12 cellular contexts compared by ENCODE assay signal in the genomic region with DNA sequence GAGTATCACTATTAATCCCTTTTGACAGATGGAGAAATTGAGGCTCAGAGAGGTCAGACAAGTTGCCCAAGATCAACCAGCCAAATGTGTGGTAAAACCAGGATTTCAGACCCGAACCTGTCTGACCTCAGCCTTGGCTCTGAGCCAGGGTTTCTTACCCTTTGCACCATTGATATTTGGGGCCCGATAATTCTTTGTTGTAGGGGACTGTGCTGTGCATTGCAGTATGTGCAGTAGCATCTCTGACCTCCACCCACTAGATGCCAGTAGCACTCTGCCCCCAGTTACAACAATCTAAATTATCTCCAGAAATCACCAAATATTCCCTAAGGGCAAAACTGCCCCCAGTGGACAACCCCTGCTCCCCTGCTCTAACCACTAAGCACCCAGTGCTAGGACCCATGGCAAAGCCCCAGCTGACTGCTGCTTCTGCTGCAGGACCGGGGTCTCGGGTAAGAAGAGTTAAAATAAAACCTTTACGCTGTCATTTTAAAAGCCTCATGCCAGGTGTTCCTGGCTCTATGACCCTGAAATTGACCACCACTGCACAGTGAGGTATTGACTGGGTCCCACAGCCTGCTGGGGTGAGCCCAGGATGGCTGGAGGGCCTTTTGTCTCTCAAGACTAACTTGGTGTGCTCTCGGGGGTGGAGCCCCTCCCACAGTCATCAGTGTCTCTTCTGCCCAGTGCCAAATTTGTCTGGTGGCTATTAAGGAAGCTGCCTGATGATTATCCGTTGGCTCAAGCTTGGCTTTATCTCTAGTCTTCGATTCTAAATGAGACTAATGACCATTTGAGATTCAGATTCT. TPM values are rescaled to one million over a fixed set of nuclear protein-coding genes. Genes with fewer than 3 reads are reported as not detected.
DNase-seq lines count a peak whose midpoint lies in the region; ATAC-seq and TF ChIP-seq lines count a peak whose summit lies in the region.
"Had no signal": no experiment of that assay in that cellular context is flagged by ENCODE, and none has a peak within 500 bp of the region (broad histone marks: within the 10 kb centered on the region; RNA-seq: fewer than 3 reads in every experiment).

No MANE protein-coding gene starts in this region.

- no peak overlapping the region for H3K4me3 ChIP-seq in astrocyte of the cerebellum (ENCODE audit: low read depth, low read length)
- no peak overlapping the region for H3K4me3 ChIP-seq in neural progenitor cell
- H3K4me3 ChIP-seq in psoas muscle: no peak overlapping the region
- H3K4me3 ChIP-seq: BLaER1 treated with 17β-estradiol and CSF1 and Interleukin-3, amounts not matched to agents 10 nM and 100 nM; smooth muscle cell had no signal

- no peak overlapping the region for H3K27ac Mint-ChIP-seq in activated CD4-positive, alpha-beta T cell treated with anti-CD3 and anti-CD28 coated beads, Interleukin-2, amount 10 ng/mL, durations not matched to agents 7 days and 5 days
- H3K27ac Mint-ChIP-seq in neural progenitor cell: no peak overlapping the region
- H3K27ac Mint-ChIP-seq: activated naive CD8-positive, alpha-beta T cell treated with anti-CD3 and anti-CD28 coated beads for 36 hours; stimulated activated naive CD8-positive, alpha-beta T cell treated with anti-CD3 and anti-CD28 coated beads, Interleukin-15, Interleukin-2, amounts not matched to agents 100 ng/mL and 50 ng/mL, for 24 hours had no signal

- TF ChIP-seq CTCF in astrocyte of the cerebellum (IDR thresholded peaks at IDR 0.05; ENCODE audit: low read depth, low read length, missing control alignments) (peak; percentile 23), neural progenitor cell (IDR thresholded peaks at IDR 0.05) (peak; percentile 7), psoas muscle (IDR thresholded peaks at IDR 0.05) (no peak)

- no peak overlapping the region for H2AFZ ChIP-seq in neural progenitor cell (replicated peaks)

- intact Hi-C loops in psoas muscle (cut with DNase I): loop anchor here in 1 of 2 donors (5.0 kb wide), 1 partner anchor 186 kb away; no protein-coding TSS in a partner anchor

- CTCF ChIA-PET in activated CD4-positive, alpha-beta T cell treated with anti-CD3 and anti-CD28 coated beads, Interleukin-2, amount 10 ng/mL, durations not matched to agents 7 days and 5 days (lab: Charles Lee): interaction anchor here (0.6 to 3.0 kb wide), 7 partner anchors 8 to 1081 kb away, joined by 3 to 9 read pairs (median 4); no protein-coding TSS in a partner anchor

- H3K9ac ChIP-seq in neural progenitor cell: no peak overlapping the region
- H3K9ac ChIP-seq: BLaER1 treated with 17β-estradiol and CSF1 and Interleukin-3, amounts not matched to agents 10 nM and 100 nM had no signal

- no peaks in the 10 kb centered on the region for H3K9me3 ChIP-seq in neural progenitor cell (ENCODE audit: low read depth)
- H3K9me3 ChIP-seq in psoas muscle: no peaks in the 10 kb centered on the region
- H3K9me3 ChIP-seq: BLaER1 treated with 17β-estradiol and CSF1 and Interleukin-3, amounts not matched to agents 10 nM and 100 nM had no signal

- peaks cover 55% of the 10 kb centered on the region for H3K27me3 Mint-ChIP-seq in activated CD4-positive, alpha-beta T cell treated with anti-CD3 and anti-CD28 coated beads, Interleukin-2, amount 10 ng/mL, durations not matched to agents 7 days and 5 days
- peaks cover 26% of the 10 kb centered on the region for H3K27me3 Mint-ChIP-seq in neural progenitor cell (ENCODE audit: insufficient read depth, low read depth)

- H3K36me3 ChIP-seq in neural progenitor cell: no peaks in the 10 kb centered on the region
- no peaks in the 10 kb centered on the region for H3K36me3 ChIP-seq in psoas muscle (ENCODE audit: insufficient read depth in 1 of 2, low read depth in 1 of 2)
- H3K36me3 ChIP-seq: BLaER1 treated with 17β-estradiol and CSF1 and Interleukin-3, amounts not matched to agents 10 nM and 100 nM had no signal

- H3K4me1 ChIP-seq in neural progenitor cell (no peaks in the 10 kb centered on the region), psoas muscle (peaks cover 8% of the 10 kb centered on the region)

- peak; percentile 29 for DNase-seq in activated CD4-positive, alpha-beta T cell treated with anti-CD3 and anti-CD28 coated beads, Interleukin-2, amount 10 ng/mL, durations not matched to agents 7 days and 5 days
- no peak for DNase-seq in activated CD4-positive, alpha-beta T cell treated with anti-CD3 and anti-CD28 coated beads, Interleukin-2, amount 50 U/mL, for 4 hours
- peak; percentile 21 to 29 for DNase-seq in Kasumi-1 (lab: John Stamatoyannopoulos, UW)
- no peak for DNase-seq in astrocyte of the cerebellum (ENCODE audit: low read depth)
- no peak for DNase-seq in neural progenitor cell (ENCODE audit: low spot score)
- DNase-seq in NCI-H1694 treated with DMSO at 0.1 percent for 48 hours (lab: John Stamatoyannopoulos, UW): no peak
- DNase-seq in psoas muscle: no peak
- no peak for DNase-seq in G401 (ENCODE audit: low spot score)
- DNase-seq: activated naive CD8-positive, alpha-beta T cell treated with anti-CD3 and anti-CD28 coated beads for 36 hours had no signal

- in situ Hi-C loops in astrocyte of the cerebellum (cut with HindIII; ENCODE audit: low sequenced_read_pairs) (loop anchor here (5.0 kb wide), 1 partner anchor 64 kb away; no protein-coding TSS in a partner anchor), G401 (cut with HindIII; ENCODE audit: low sequenced_read_pairs) (no loop called here)

- peaks cover 10% of the 10 kb centered on the region for H3F3A ChIP-seq in neural progenitor cell (ENCODE audit: low read depth)

- no peak overlapping the region for H3K4me3 Mint-ChIP-seq in activated CD4-positive, alpha-beta T cell treated with anti-CD3 and anti-CD28 coated beads, Interleukin-2, amount 10 ng/mL, durations not matched to agents 7 days and 5 days
- no peak overlapping the region for H3K4me3 Mint-ChIP-seq in neural progenitor cell
- H3K4me3 Mint-ChIP-seq: activated naive CD8-positive, alpha-beta T cell treated with anti-CD3 and anti-CD28 coated beads for 36 hours; stimulated activated naive CD8-positive, alpha-beta T cell treated with anti-CD3 and anti-CD28 coated beads, Interleukin-15, Interleukin-2, amounts not matched to agents 100 ng/mL and 50 ng/mL, for 24 hours had no signal

- H3K27ac ChIP-seq in neural progenitor cell (no peak overlapping the region), psoas muscle (no peak overlapping the region)
- H3K27ac ChIP-seq: BLaER1 treated with 17β-estradiol and CSF1 and Interleukin-3, amounts not matched to agents 10 nM and 100 nM had no signal

- no peak overlapping the region for H3K4me2 ChIP-seq in neural progenitor cell
- H3K4me2 ChIP-seq: smooth muscle cell had no signal

- POLR2A ChIA-PET in activated CD4-positive, alpha-beta T cell treated with anti-CD3 and anti-CD28 coated beads, Interleukin-2, amount 10 ng/mL, durations not matched to agents 7 days and 5 days (lab: Charles Lee): no interaction called here

- no peaks in the 10 kb centered on the region for H3K36me3 Mint-ChIP-seq in activated CD4-positive, alpha-beta T cell treated with anti-CD3 and anti-CD28 coated beads, Interleukin-2, amount 10 ng/mL, durations not matched to agents 7 days and 5 days (ENCODE audit: low read depth)
- H3K36me3 Mint-ChIP-seq in neural progenitor cell: no peaks in the 10 kb centered on the region
- H3K36me3 Mint-ChIP-seq: activated naive CD8-positive, alpha-beta T cell treated with anti-CD3 and anti-CD28 coated beads for 36 hours had no signal

- H3K9me3 Mint-ChIP-seq in activated CD4-positive, alpha-beta T cell treated with anti-CD3 and anti-CD28 coated beads, Interleukin-2, amount 10 ng/mL, durations not matched to agents 7 days and 5 days: no peaks in the 10 kb centered on the region
- H3K9me3 Mint-ChIP-seq in neural progenitor cell: no peaks in the 10 kb centered on the region
- H3K9me3 Mint-ChIP-seq: activated naive CD8-positive, alpha-beta T cell treated with anti-CD3 and anti-CD28 coated beads for 36 hours; stimulated activated naive CD8-positive, alpha-beta T cell treated with anti-CD3 and anti-CD28 coated beads, Interleukin-15, Interleukin-2, amounts not matched to agents 100 ng/mL and 50 ng/mL, for 24 hours had no signal

- H3K4me1 Mint-ChIP-seq in activated CD4-positive, alpha-beta T cell treated with anti-CD3 and anti-CD28 coated beads, Interleukin-2, amount 10 ng/mL, durations not matched to agents 7 days and 5 days: peaks cover 27% of the 10 kb centered on the region
- H3K4me1 Mint-ChIP-seq in neural progenitor cell: peaks cover 9% of the 10 kb centered on the region

- ATAC-seq in psoas muscle: no peak

- no peaks in the 10 kb centered on the region for H3K79me2 ChIP-seq in neural progenitor cell (ENCODE audit: low read depth)

- H3K27me3 ChIP-seq in neural progenitor cell (peaks cover 67% of the 10 kb centered on the region), psoas muscle (ENCODE audit: insufficient read depth in 3 of 3, low read length in 2 of 3) (no peaks in the 10 kb centered on the region)

- WGBS in psoas muscle, 3 donors: 45 to 60% (median 52%) methylated on average over 8 of the region's 8 CpGs

- H4K20me1 ChIP-seq in neural progenitor cell (ENCODE audit: low read depth): no peaks in the 10 kb centered on the region

RNA-seq across cellular contexts. Expression of gene MAN1C1, which starts 5.6 kb away (rescaled TPM):
- total RNA-seq in activated CD4-positive, alpha-beta T cell treated with anti-CD3 and anti-CD28 coated beads, Interleukin-2, amount 10 ng/mL, durations not matched to agents 7 days and 5 days: 10 to 100 TPM; 28.9 to 31.1 TPM
- total RNA-seq in neural progenitor cell (ENCODE audit: low replicate concordance) (5.3 and 6.8 TPM in 2 replicates), psoas muscle (1 to 10 TPM; 1.8 to 6.7 (median 2.5) TPM)
- 1 to 10 TPM; 1.8 to 2.0 (median 1.9) TPM for polyA plus RNA-seq in psoas muscle
- 5.3 and 5.5 TPM in 2 replicates for total RNA-seq in G401 (2014; rRNA removed; shearing (Covaris generic))

Comparison
In these comparisons a context has a peak if more than half of its experiments do, and no peak if none do; other contexts are left out.
1. DNase-seq: peak in activated CD4-positive, alpha-beta T cell treated with anti-CD3 and anti-CD28 coated beads, Interleukin-2, amount 10 ng/mL, durations not matched to agents 7 days and 5 days (single experiment) and Kasumi-1 (2 of 2); none in activated CD4-positive, alpha-beta T cell treated with anti-CD3 and anti-CD28 coated beads, Interleukin-2, amount 50 U/mL, for 4 hours (0 of 2), astrocyte of the cerebellum (single experiment), neural progenitor cell (single experiment), NCI-H1694 treated with DMSO at 0.1 percent for 48 hours (single experiment), psoas muscle (0 of 2) and G401 (single experiment).